In genomic region chr15:33132722-33133345, GRCh38 we compare ENCODE assay signal across 8 cellular contexts.
A peak's percentile ranks its signal among the peaks of the same experiment; 100 is the strongest.
DNase-seq lines count a peak whose midpoint lies in the region; ATAC-seq and FAIRE-seq lines count a peak whose summit lies in the region.

No MANE protein-coding gene starts in this region.

- ATAC-seq in HG03378 (IDR thresholded peaks at IDR 0.05; ENCODE audit: unreplicated experiment) (no peak), HG02571 (IDR thresholded peaks at IDR 0.05; ENCODE audit: unreplicated experiment) (no peak)

- in situ Hi-C loops in G401 (cut with HindIII; ENCODE audit: low sequenced_read_pairs), result no loop called here

- H3K27ac ChIP-seq in angular gyrus (ENCODE audit: low read depth, low read length), result peak overlapping the region; percentile 42

- FAIRE-seq in islet of Langerhans (lab: Jason Lieb, UNC) (peak; percentile 95), urothelium cell line (lab: Jason Lieb, UNC) (no peak)

- DNase-seq in 8988T, result peak; percentile 11
- DNase-seq in G401 (ENCODE audit: low spot score), result peak; percentile 13
- peak; percentile 33 for DNase-seq in NCI-H2171 (lab: John Stamatoyannopoulos, UW)
- DNase-seq in urothelium cell line (ENCODE audit: low spot score), result peak; percentile 73

Comparison
In these comparisons a context has a peak if more than half of its experiments do, and no peak if none do; other contexts are left out.
1. DNase-seq: peak in every context shown above with its lines; median percentile 73 in urothelium cell line; 33 in NCI-H2171; 13 in G401; 11 in 8988T.